14 cellular contexts compared by ENCODE assay signal in genomic region chr9:86485359-86485758, GRCh38.
DNase-seq lines count a peak whose midpoint lies in the region; ATAC-seq lines count a peak whose summit lies in the region.
"Had no signal": no experiment of that assay in that cellular context is flagged by ENCODE, and none has a peak within 500 bp of the region (broad histone marks: within the 10 kb centered on the region; RNA-seq: fewer than 3 reads in every experiment).

No MANE protein-coding gene starts in this region.

- POLR2A ChIA-PET in activated CD4-positive, alpha-beta T cell treated with anti-CD3 and anti-CD28 coated beads, Interleukin-2, amount 10 ng/mL, durations not matched to agents 7 days and 5 days (lab: Charles Lee): no interaction called here

- H3K4me3 Mint-ChIP-seq in activated CD4-positive, alpha-beta T cell treated with anti-CD3 and anti-CD28 coated beads, Interleukin-2, amount 10 ng/mL, durations not matched to agents 7 days and 5 days: no peak overlapping the region
- H3K4me3 Mint-ChIP-seq: activated naive CD4-positive, alpha-beta T cell treated with anti-CD3 and anti-CD28 coated beads, Interleukin-2, amount 50 U/mL, for 24 hours; T-helper 17 cell had no signal

- H2BK12ac ChIP-seq in trophoblast cell (ENCODE audit: low read length): peak overlapping the region; percentile 32

- no peak overlapping the region for H4K8ac ChIP-seq in trophoblast cell (ENCODE audit: low read depth, low read length)

- H3K4me1 ChIP-seq in HUES48 (ENCODE audit: control insufficient read depth, insufficient read depth, low read length) (no peaks in the 10 kb centered on the region), trophoblast cell (ENCODE audit: control insufficient read depth in 1 of 2, insufficient read depth in 2 of 2, low read length in 2 of 2) (peaks cover 0 to 3% of the 10 kb centered on the region in 2 experiments)

- H3K79me2 ChIP-seq in trophoblast cell (ENCODE audit: control insufficient read depth, insufficient read depth, low read length, poor library complexity): no peaks in the 10 kb centered on the region

- no peak overlapping the region for H3K23ac ChIP-seq in trophoblast cell (ENCODE audit: low read length)

- H2BK120ac ChIP-seq in trophoblast cell (ENCODE audit: insufficient read depth, low read length, poor library complexity): peak overlapping the region; percentile 69

- peaks cover 2% of the 10 kb centered on the region for H3K27me3 Mint-ChIP-seq in activated CD4-positive, alpha-beta T cell treated with anti-CD3 and anti-CD28 coated beads, Interleukin-2, amount 10 ng/mL, durations not matched to agents 7 days and 5 days

- peak; percentile 83 for ATAC-seq in GM21619 (IDR thresholded peaks at IDR 0.05; ENCODE audit: unreplicated experiment)
- ATAC-seq: T-helper 17 cell had no signal

- H3K14ac ChIP-seq in trophoblast cell (ENCODE audit: low read length): no peak overlapping the region

- no peak overlapping the region for H4K91ac ChIP-seq in trophoblast cell (ENCODE audit: low read depth, low read length)

- no peak overlapping the region for H2BK5ac ChIP-seq in trophoblast cell (ENCODE audit: low read depth, low read length, poor library complexity)

- H3K27ac ChIP-seq in HUES48 (ENCODE audit: low read depth, low read length) (no peak overlapping the region), trophoblast cell (ENCODE audit: low read depth, low read length) (no peak overlapping the region)

- H3K4me3 ChIP-seq in HUES48 (ENCODE audit: low read depth, low read length) (no peak overlapping the region), trophoblast cell (ENCODE audit: low read depth, low read length) (no peak overlapping the region)

- H3K9ac ChIP-seq in HUES48 (ENCODE audit: low read depth, low read length): 0 out of 2 replicates have a peak overlapping the region, but pooled peaks have one; percentile 16
- H3K9ac ChIP-seq in trophoblast cell (ENCODE audit: low read length): no peak overlapping the region

- no peak overlapping the region for H3K27ac Mint-ChIP-seq in activated CD4-positive, alpha-beta T cell treated with anti-CD3 and anti-CD28 coated beads, Interleukin-2, amount 10 ng/mL, durations not matched to agents 7 days and 5 days
- H3K27ac Mint-ChIP-seq: activated naive CD4-positive, alpha-beta T cell treated with anti-CD3 and anti-CD28 coated beads, Interleukin-2, amount 50 U/mL, for 24 hours had no signal

- H3K9me3 Mint-ChIP-seq in activated CD4-positive, alpha-beta T cell treated with anti-CD3 and anti-CD28 coated beads, Interleukin-2, amount 10 ng/mL, durations not matched to agents 7 days and 5 days: no peaks in the 10 kb centered on the region
- H3K9me3 Mint-ChIP-seq: activated naive CD4-positive, alpha-beta T cell treated with anti-CD3 and anti-CD28 coated beads, Interleukin-2, amount 50 U/mL, for 24 hours had no signal

- H3K9me3 ChIP-seq in HUES48 (ENCODE audit: control insufficient read depth, insufficient read depth, low read length) (peaks cover 4% of the 10 kb centered on the region; the same call in 1 of the 2 replicates), trophoblast cell (ENCODE audit: insufficient read depth, low read depth, low read length) (peaks cover 3% of the 10 kb centered on the region)

- peak; percentile 24 for DNase-seq in activated CD4-positive, alpha-beta T cell treated with anti-CD3 and anti-CD28 coated beads, Interleukin-2, amount 10 ng/mL, durations not matched to agents 7 days and 5 days
- DNase-seq in activated CD4-positive, alpha-beta T cell treated with anti-CD3 and anti-CD28 coated beads for 4 hours: no peak
- DNase-seq in trophoblast cell (no peak), DMS153 treated with DMSO at 0.1 percent for 48 hours (lab: John Stamatoyannopoulos, UW; ENCODE audit: unreplicated experiment) (no peak), HUDEP-2 (lab: John Stamatoyannopoulos, UW; ENCODE audit: unreplicated experiment in 76 of 76) (no peak), DMS153 (lab: John Stamatoyannopoulos, UW) (no peak)
- DNase-seq: effector CD4-positive, alpha-beta T cell; EL; head of caudate nucleus; NCI-H1105 treated with DMSO at 0.1 percent for 48 hours; T-helper 17 cell had no signal

- H3K4me1 Mint-ChIP-seq in activated CD4-positive, alpha-beta T cell treated with anti-CD3 and anti-CD28 coated beads, Interleukin-2, amount 10 ng/mL, durations not matched to agents 7 days and 5 days: peaks cover 9% of the 10 kb centered on the region
- H3K4me1 Mint-ChIP-seq: activated naive CD4-positive, alpha-beta T cell treated with anti-CD3 and anti-CD28 coated beads, Interleukin-2, amount 50 U/mL, for 24 hours had no signal

- H4K12ac ChIP-seq in trophoblast cell (ENCODE audit: low read depth, low read length): no peak overlapping the region

- H3K36me3 Mint-ChIP-seq in activated CD4-positive, alpha-beta T cell treated with anti-CD3 and anti-CD28 coated beads, Interleukin-2, amount 10 ng/mL, durations not matched to agents 7 days and 5 days (ENCODE audit: low read depth): no peaks in the 10 kb centered on the region
- H3K36me3 Mint-ChIP-seq: activated naive CD4-positive, alpha-beta T cell treated with anti-CD3 and anti-CD28 coated beads, Interleukin-2, amount 50 U/mL, for 24 hours had no signal

- no peak overlapping the region for H2AFZ ChIP-seq in trophoblast cell (ENCODE audit: insufficient read depth, low read length, poor library complexity)

- H3K36me3 ChIP-seq in HUES48 (ENCODE audit: control insufficient read depth, insufficient read depth, low read length) (no peaks in the 10 kb centered on the region), trophoblast cell (ENCODE audit: control insufficient read depth in 1 of 2, insufficient read depth in 2 of 2, low read length in 2 of 2) (no peaks in the 10 kb centered on the region)

- no peak overlapping the region for H2AK5ac ChIP-seq in trophoblast cell (ENCODE audit: low read length)

- no peak overlapping the region for H3K4ac ChIP-seq in trophoblast cell (ENCODE audit: low read depth, low read length)

- CTCF ChIA-PET in activated CD4-positive, alpha-beta T cell treated with anti-CD3 and anti-CD28 coated beads, Interleukin-2, amount 10 ng/mL, durations not matched to agents 7 days and 5 days (lab: Charles Lee): no interaction called here

- H3K4me2 ChIP-seq in trophoblast cell (ENCODE audit: low read length): no peak overlapping the region

- H3K18ac ChIP-seq in trophoblast cell (ENCODE audit: low read length): no peak overlapping the region

- no peaks in the 10 kb centered on the region for H3K27me3 ChIP-seq in HUES48 (ENCODE audit: control insufficient read depth, insufficient read depth, low read length)
- H3K27me3 ChIP-seq in trophoblast cell (ENCODE audit: insufficient read depth, low read length): no peaks in the 10 kb centered on the region

- WGBS in trophoblast cell (ENCODE audit: extremely low coverage, insufficient coverage, insufficient read length): no CpG with 5 or more reads among the region's 5 CpGs

- peaks cover 8% of the 10 kb centered on the region for H3K79me1 ChIP-seq in trophoblast cell (ENCODE audit: low read length)
